ENCODE assay signal across 23 cellular contexts in genomic region chr6:148925701-148926100, GRCh38.
"Had no signal": no experiment of that assay in that cellular context is flagged by ENCODE, and none has a peak within 500 bp of the region (broad histone marks: within the 10 kb centered on the region; RNA-seq: fewer than 3 reads in every experiment).

No MANE protein-coding gene starts in this region.

- H3K9me3 Mint-ChIP-seq: activated B cell treated with CpG ODN at 0.5 μM for 24 hours; activated CD4-positive, alpha-beta memory T cell treated with anti-CD3 and anti-CD28 coated beads for 36 hours; activated CD4-positive, alpha-beta T cell treated with anti-CD3 and anti-CD28 coated beads, Interleukin-2, amount 10 ng/mL, durations not matched to agents 7 days and 5 days; activated naive CD4-positive, alpha-beta T cell treated with anti-CD3 and anti-CD28 coated beads, Interleukin-2, amount 10 ng/mL, durations not matched to agents 7 days and 5 days; activated naive CD8-positive, alpha-beta T cell treated with anti-CD3 and anti-CD28 coated beads for 36 hours; activated T-helper 2 cell treated with anti-CD3 and anti-CD28 coated beads, Interferon-gamma antibody, Interleukin-2, Interleukin-4, amounts not matched to agents 10 μg/mL and 5 μg/mL and 100 μg/mL, durations not matched to agents 14 hours and 24 hours and 36 hours had no signal

- H3K27ac ChIP-seq: Peyer's patch, RWPE1 had no signal

- H3K27me3 Mint-ChIP-seq: activated B cell treated with CpG ODN at 0.5 μM for 24 hours; activated CD4-positive, alpha-beta memory T cell treated with anti-CD3 and anti-CD28 coated beads for 36 hours; activated naive CD8-positive, alpha-beta T cell treated with anti-CD3 and anti-CD28 coated beads for 36 hours; T-helper 17 cell had no signal

- H3K27ac Mint-ChIP-seq: activated B cell treated with CpG ODN at 0.5 μM for 24 hours; activated CD4-positive, alpha-beta memory T cell treated with anti-CD3 and anti-CD28 coated beads for 36 hours; activated CD4-positive, alpha-beta T cell treated with anti-CD3 and anti-CD28 coated beads, Interleukin-2, amount 10 ng/mL, durations not matched to agents 7 days and 5 days; activated naive CD4-positive, alpha-beta T cell treated with anti-CD3 and anti-CD28 coated beads, Interleukin-2, amount 10 ng/mL, durations not matched to agents 7 days and 5 days; activated naive CD8-positive, alpha-beta T cell treated with anti-CD3 and anti-CD28 coated beads for 36 hours; activated T-cell treated with anti-CD3 and anti-CD28 coated beads, Interleukin-2, amount 50 U/mL, for 72 hours; activated T-helper 2 cell treated with anti-CD3 and anti-CD28 coated beads, Interferon-gamma antibody, Interleukin-2, Interleukin-4, amounts not matched to agents 10 μg/mL and 5 μg/mL and 100 μg/mL, durations not matched to agents 14 hours and 24 hours and 36 hours; T-helper 17 cell had no signal

- H3K36me3 Mint-ChIP-seq: activated CD4-positive, alpha-beta memory T cell treated with anti-CD3 and anti-CD28 coated beads for 36 hours; activated naive CD4-positive, alpha-beta T cell treated with anti-CD3 and anti-CD28 coated beads, Interleukin-2, amount 10 ng/mL, durations not matched to agents 7 days and 5 days; activated naive CD8-positive, alpha-beta T cell treated with anti-CD3 and anti-CD28 coated beads for 36 hours had no signal

- H3K4me3 ChIP-seq: MG63, Peyer's patch had no signal

- H3K4me3 Mint-ChIP-seq: activated B cell treated with CpG ODN at 0.5 μM for 24 hours; activated CD4-positive, alpha-beta memory T cell treated with anti-CD3 and anti-CD28 coated beads for 36 hours; activated CD4-positive, alpha-beta T cell treated with anti-CD3 and anti-CD28 coated beads, Interleukin-2, amount 10 ng/mL, durations not matched to agents 7 days and 5 days; activated naive CD4-positive, alpha-beta T cell treated with anti-CD3 and anti-CD28 coated beads, Interleukin-2, amount 10 ng/mL, durations not matched to agents 7 days and 5 days; activated naive CD8-positive, alpha-beta T cell treated with anti-CD3 and anti-CD28 coated beads for 36 hours; activated T-cell treated with anti-CD3 and anti-CD28 coated beads, Interleukin-2, amount 50 U/mL, for 72 hours; T-helper 17 cell had no signal

- H3K4me1 Mint-ChIP-seq: activated B cell treated with CpG ODN at 0.5 μM for 24 hours; activated CD4-positive, alpha-beta T cell treated with anti-CD3 and anti-CD28 coated beads, Interleukin-2, amount 10 ng/mL, durations not matched to agents 7 days and 5 days; activated naive CD4-positive, alpha-beta T cell treated with anti-CD3 and anti-CD28 coated beads, Interleukin-2, amount 10 ng/mL, durations not matched to agents 7 days and 5 days; activated naive CD8-positive, alpha-beta T cell treated with anti-CD3 and anti-CD28 coated beads for 36 hours had no signal

- H3K9me3 ChIP-seq: MG63, Peyer's patch had no signal

- H3K36me3 ChIP-seq: MG63, Peyer's patch had no signal

- ATAC-seq: activated T-cell treated with anti-CD3 and anti-CD28 coated beads, Interleukin-2, amount 50 U/mL, for 72 hours; T-helper 17 cell had no signal

- DNase-seq: activated B cell treated with CpG ODN at 0.5 μM for 24 hours; activated CD4-positive, alpha-beta memory T cell treated with anti-CD3 and anti-CD28 coated beads for 36 hours; activated CD4-positive, alpha-beta T cell treated with anti-CD3 and anti-CD28 coated beads for 1 hour; activated CD4-positive, alpha-beta T cell treated with anti-CD3 and anti-CD28 coated beads, Interleukin-2, amount 10 ng/mL, durations not matched to agents 7 days and 5 days; activated CD8-positive, alpha-beta memory T cell treated with anti-CD3 and anti-CD28 coated beads for 24 hours; activated gamma-delta T cell treated with Interleukin-2 at 50 U/mL for 16 hours; activated naive CD4-positive, alpha-beta T cell treated with anti-CD3 and anti-CD28 coated beads, Interleukin-2, amount 10 ng/mL, durations not matched to agents 7 days and 5 days; activated naive CD8-positive, alpha-beta T cell treated with anti-CD3 and anti-CD28 coated beads for 36 hours; activated T-cell treated with anti-CD3 and anti-CD28 coated beads, Interleukin-2, amount 50 U/mL, for 72 hours; MG63; MV-4-11; NCI-H1092 treated with DMSO at 0.1 percent for 48 hours; NCI-H1417 treated with DMSO at 0.1 percent for 48 hours; NCI-H187; NCI-H2081; NCI-H446; NCI-H524; Peyer's patch; SHP77; T-helper 17 cell; T-helper 9 cell had no signal

- H3K27me3 ChIP-seq: MG63, Peyer's patch had no signal

- H3K4me1 ChIP-seq: Peyer's patch had no signal
